18 cellular contexts compared by ENCODE assay signal in the genomic region with DNA sequence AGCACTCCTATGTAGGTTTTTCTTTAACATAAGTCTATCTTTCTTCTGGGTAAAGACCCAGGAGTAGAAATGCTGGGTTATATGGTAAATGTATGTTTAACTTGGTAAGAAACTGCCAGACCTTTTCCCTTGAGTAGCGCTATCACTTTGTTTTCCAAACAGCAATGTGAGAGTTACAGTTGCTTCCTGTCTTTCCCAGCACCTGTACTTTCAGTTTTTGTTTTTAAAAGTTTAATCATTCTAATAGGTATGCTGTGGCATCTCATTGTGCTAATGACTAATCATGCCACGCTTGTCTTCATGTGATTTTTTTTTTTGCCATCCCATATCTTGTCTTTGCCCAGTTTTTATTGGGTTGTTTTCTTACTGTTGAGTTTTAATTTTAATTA. TPM values are rescaled to one million over a fixed set of nuclear protein-coding genes. Genes with fewer than 3 reads are reported as not detected.
A peak's percentile ranks its signal among the peaks of the same experiment; 100 is the strongest.
DNase-seq lines count a peak whose midpoint lies in the region; ATAC-seq, FAIRE-seq and TF ChIP-seq lines count a peak whose summit lies in the region.
"Had no signal": no experiment of that assay in that cellular context is flagged by ENCODE, and none has a peak within 500 bp of the region (broad histone marks: within the 10 kb centered on the region; RNA-seq: fewer than 3 reads in every experiment).

No MANE protein-coding gene starts in this region.

- H3K27ac Mint-ChIP-seq in activated CD4-positive, alpha-beta memory T cell treated with anti-CD3 and anti-CD28 coated beads, Interleukin-2, amount 10 ng/mL, durations not matched to agents 7 days and 5 days: peak overlapping the region; percentile 85

- no peak for TF ChIP-seq EP300 in HepG2 (IDR thresholded peaks at IDR 0.05; ENCODE audit: low read depth in 2 of 2, low read length in 2 of 2)
- TF ChIP-seq EP300 in HepG2 (CRISPR knock-in tag; IDR thresholded peaks at IDR 0.05; ENCODE audit: borderline replicate concordance): no peak
- TF ChIP-seq EP300 in SK-N-SH (IDR thresholded peaks at IDR 0.05; ENCODE audit: borderline replicate concordance in 1 of 2, low read depth in 1 of 2, low read length in 1 of 2): no peak

- H3K4me3 Mint-ChIP-seq in activated CD4-positive, alpha-beta memory T cell treated with anti-CD3 and anti-CD28 coated beads, Interleukin-2, amount 10 ng/mL, durations not matched to agents 7 days and 5 days: peak overlapping the region; percentile 61
- H3K4me3 Mint-ChIP-seq: neural crest cell had no signal

- TF ChIP-seq POLR2A in GM12891 (IDR thresholded peaks at IDR 0.05; ENCODE audit: low read depth, low read length) (no peak), HepG2 (IDR thresholded peaks at IDR 0.05; ENCODE audit: insufficient read depth in 1 of 2, low read depth in 2 of 2, low read length in 2 of 2) (no peak)

- H3K79me2 ChIP-seq in HepG2 (ENCODE audit: insufficient read depth, low read length): no peaks in the 10 kb centered on the region
- H3K79me2 ChIP-seq in SK-N-SH (ENCODE audit: insufficient read depth): no peaks in the 10 kb centered on the region

- H3K27me3 ChIP-seq in HepG2 (ENCODE audit: control insufficient read depth in 1 of 2, insufficient read depth in 2 of 2, low read length in 2 of 2) (no peaks in the 10 kb centered on the region), SK-N-SH (ENCODE audit: insufficient read depth) (no peaks in the 10 kb centered on the region)
- H3K27me3 ChIP-seq: cardiac muscle cell, foreskin keratinocyte, upper lobe of right lung had no signal

- no peaks in the 10 kb centered on the region for H3K9me3 ChIP-seq in HepG2 (ENCODE audit: low read length)
- H3K9me3 ChIP-seq in SK-N-SH: no peaks in the 10 kb centered on the region
- H3K9me3 ChIP-seq: upper lobe of right lung had no signal

- in situ Hi-C loops in HepG2 (cut with HindIII; ENCODE audit: extremely low pct_ligation_motif_present, low pct_unique_long_range_greater_than_20kb): no loop called here

- no peaks in the 10 kb centered on the region for H3K9me2 ChIP-seq in SK-N-SH

- H3K36me3 Mint-ChIP-seq in activated CD4-positive, alpha-beta memory T cell treated with anti-CD3 and anti-CD28 coated beads, Interleukin-2, amount 10 ng/mL, durations not matched to agents 7 days and 5 days (ENCODE audit: low read depth): peaks cover 71% of the 10 kb centered on the region

- no peaks in the 10 kb centered on the region for H4K20me1 ChIP-seq in HepG2 (ENCODE audit: insufficient read depth, low read length)
- H4K20me1 ChIP-seq in SK-N-SH (ENCODE audit: insufficient read depth): no peaks in the 10 kb centered on the region

- H3K4me3 ChIP-seq in HepG2 (replicated peaks in 1 of 3; ENCODE audit: insufficient read depth in 1 of 3, low read depth in 2 of 3, low read length in 3 of 3): no peak overlapping the region
- H3K4me3 ChIP-seq in SK-N-SH (ENCODE audit: low read depth in 2 of 2, low read length in 1 of 2): no peak overlapping the region
- H3K4me3 ChIP-seq: cardiac muscle cell, upper lobe of right lung had no signal

- peaks cover 9% of the 10 kb centered on the region for H3F3A ChIP-seq in SK-N-SH (replicated peaks; ENCODE audit: insufficient read depth)

- no peak overlapping the region for H2AFZ ChIP-seq in HepG2 (ENCODE audit: low read length)
- H2AFZ ChIP-seq in SK-N-SH (ENCODE audit: low read depth): no peak overlapping the region

- 100% methylated on average over 2 of the region's 2 CpGs for WGBS in HepG2 (ENCODE audit: low lambda C conversion rate)
- 97% methylated on average over 2 of the region's 2 CpGs for WGBS in SK-N-SH (ENCODE audit: low lambda C conversion rate)

- H3K9me3 Mint-ChIP-seq in activated CD4-positive, alpha-beta memory T cell treated with anti-CD3 and anti-CD28 coated beads, Interleukin-2, amount 10 ng/mL, durations not matched to agents 7 days and 5 days: no peaks in the 10 kb centered on the region
- H3K9me3 Mint-ChIP-seq: neural crest cell had no signal

- POLR2A ChIA-PET in activated CD4-positive, alpha-beta memory T cell treated with anti-CD3 and anti-CD28 coated beads, Interleukin-2, amount 10 ng/mL, durations not matched to agents 7 days and 5 days (lab: Charles Lee): interaction anchor here (0.8 to 1.9 kb wide), 12 partner anchors 13 to 313 kb away, joined by 3 to 16 read pairs (median 4); partner anchors contain the start of gene ANKRD13A
- POLR2A ChIA-PET in HepG2 (lab: Yijun Ruan, JAX) (no interaction called here), SK-N-SH (lab: Yijun Ruan, JAX) (no interaction called here)

- H3K9ac ChIP-seq in HepG2 (ENCODE audit: insufficient read depth, low read depth, low read length): no peak overlapping the region
- no peak overlapping the region for H3K9ac ChIP-seq in SK-N-SH

- TF ChIP-seq CTCF in HepG2 (CRISPR knock-in tag; IDR thresholded peaks at IDR 0.05) (no peak), SK-N-SH (IDR thresholded peaks at IDR 0.05) (no peak)

- no TSS peak for BruUV-seq in HepG2 (replicated peaks; lab: Mats Ljungman, UMichigan)

- no peak for TF ChIP-seq RAD21 in HepG2 (CRISPR knock-in tag; IDR thresholded peaks at IDR 0.05)
- no peak for TF ChIP-seq RAD21 in SK-N-SH (IDR thresholded peaks at IDR 0.05; ENCODE audit: low read length)

- no peaks in the 10 kb centered on the region for H3K27me3 Mint-ChIP-seq in activated CD4-positive, alpha-beta memory T cell treated with anti-CD3 and anti-CD28 coated beads, Interleukin-2, amount 10 ng/mL, durations not matched to agents 7 days and 5 days

- CTCF ChIA-PET in activated CD4-positive, alpha-beta memory T cell treated with anti-CD3 and anti-CD28 coated beads, Interleukin-2, amount 10 ng/mL, durations not matched to agents 7 days and 5 days (lab: Charles Lee): interaction anchor here (0.8 to 1.5 kb wide), 2 partner anchors 15 to 114 kb away, joined by 3 read pairs; no protein-coding TSS in a partner anchor
- CTCF ChIA-PET in HepG2 (lab: Yijun Ruan, JAX; ENCODE audit: low intra/inter-chr PET ratio, low total read pairs) (no interaction called here), SK-N-SH (lab: Yijun Ruan, JAX) (interaction anchor here (1.2 kb wide), 1 partner anchor 123 kb away, joined by 6 read pairs; no protein-coding TSS in a partner anchor)

- H3K27ac ChIP-seq in HepG2 (ENCODE audit: extremely low read length, insufficient read depth, low read length) (peak overlapping the region; percentile 40), SK-N-SH (ENCODE audit: low read depth in 2 of 2, low read length in 1 of 2) (no peak overlapping the region)
- H3K27ac ChIP-seq: cardiac muscle cell, foreskin keratinocyte, upper lobe of right lung had no signal

- H3K4me2 ChIP-seq in HepG2 (ENCODE audit: low read depth, low read length) (no peak overlapping the region), SK-N-SH (no peak overlapping the region)

- intact Hi-C loops in HepG2 (cut with micrococcal nuclease; ENCODE audit: unreplicated experiment): no loop called here

- no peak for ATAC-seq in HepG2
- ATAC-seq: foreskin keratinocyte, sciatic nerve, upper lobe of right lung had no signal

- DNase-seq in A172 (ENCODE audit: low spot score) (peak; percentile 22), GM12891 (ENCODE audit: insufficient read length, low spot score) (no peak), HepG2 (ENCODE audit: low spot score) (no peak), HK-2 (ENCODE audit: unreplicated experiment) (no peak), SK-N-SH (no peak), NCI-H69 (lab: John Stamatoyannopoulos, UW) (no peak)
- no peak for DNase-seq in activated CD4-positive, alpha-beta memory T cell treated with anti-CD3 and anti-CD28 coated beads, Interleukin-2, amount 10 ng/mL, durations not matched to agents 7 days and 5 days
- no peak for DNase-seq in stimulated activated CD4-positive, alpha-beta T cell treated with anti-CD3 and anti-CD28 coated beads, Interleukin-4, amount 100 ng/mL, for 4 hours
- DNase-seq: activated CD4-positive, alpha-beta T cell treated with anti-CD3 and anti-CD28 coated beads, Interleukin-2, amount 50 U/mL, for 48 hours; DMS153; foreskin keratinocyte; mammary epithelial cell; stimulated activated CD4-positive, alpha-beta T cell treated with anti-CD3 and anti-CD28 coated beads, Interleukin-4, amount 100 ng/mL, for 24 hours; upper lobe of right lung had no signal

- H3K4me1 ChIP-seq in HepG2 (ENCODE audit: insufficient read depth, low read length) (peaks cover 16% of the 10 kb centered on the region), SK-N-SH (ENCODE audit: control insufficient read depth in 1 of 2, insufficient read depth in 2 of 2, low read depth in 1 of 2, low read length in 1 of 2) (no peaks in the 10 kb centered on the region)
- H3K4me1 ChIP-seq: foreskin keratinocyte had no signal

- peaks cover 41% of the 10 kb centered on the region for H3K4me1 Mint-ChIP-seq in activated CD4-positive, alpha-beta memory T cell treated with anti-CD3 and anti-CD28 coated beads, Interleukin-2, amount 10 ng/mL, durations not matched to agents 7 days and 5 days
- H3K4me1 Mint-ChIP-seq: neural crest cell had no signal

- peaks cover 12 to 40% of the 10 kb centered on the region in 2 experiments for H3K36me3 ChIP-seq in HepG2 (replicated peaks in 1 of 2; ENCODE audit: control insufficient read depth in 1 of 2, insufficient read depth in 2 of 2, low read length in 2 of 2)
- H3K36me3 ChIP-seq in SK-N-SH (replicated peaks in 1 of 2; ENCODE audit: control insufficient read depth in 1 of 2, insufficient read depth in 2 of 2, low read length in 1 of 2): peaks cover 33% of the 10 kb centered on the region in 2 experiments

- FAIRE-seq in GM12891 (lab: Jason Lieb, UNC): peak; percentile 5
- no peak for FAIRE-seq in HepG2 (lab: Jason Lieb, UNC)
- FAIRE-seq: endometrium had no signal

RNA-seq across cellular contexts. Expression of gene GIT2, which starts 28.1 kb away (rescaled TPM):
- 30.2 and 30.3 TPM in 2 replicates for total RNA-seq in A172 (2014; rRNA removed; shearing (Covaris generic))
- 24.6 TPM for polyA plus RNA-seq in GM12891 (2012; ENCODE audit: low read depth, missing spikeins)
- 100 to 1,000 TPM; 107 to 112 TPM for total RNA-seq in activated CD4-positive, alpha-beta memory T cell treated with anti-CD3 and anti-CD28 coated beads, Interleukin-2, amount 10 ng/mL, durations not matched to agents 7 days and 5 days
- total RNA-seq in HepG2 (2016; rRNA removed; fragmentation: Illumina TruSeq; extraction: Trizol): 15.2 and 18.4 TPM in 2 replicates
- 6.4 and 7.3 TPM in 2 replicates for total RNA-seq in HepG2 (2016; cell fraction: cytosol; rRNA removed; fragmentation: Illumina TruSeq; extraction: Trizol; ENCODE audit: low read depth)
- total RNA-seq in HepG2 (2016; cell fraction: insoluble cytoplasmic fraction; rRNA removed; fragmentation: Illumina TruSeq; extraction: Trizol): 14.1 and 17.8 TPM in 2 replicates
- 9.0 and 9.5 TPM in 2 replicates for total RNA-seq in HepG2 (2016; cell fraction: membrane; rRNA removed; fragmentation: Illumina TruSeq; extraction: Trizol)
- total RNA-seq in HepG2 (2016; cell fraction: nucleus; rRNA removed; fragmentation: Illumina TruSeq; extraction: Trizol): 31.9 and 34.5 TPM in 2 replicates
- polyA plus RNA-seq in HepG2 (2011; rRNA removed) (18.7 and 19.8 TPM in 2 replicates), SK-N-SH (2012; rRNA removed) (21.2 and 23.1 TPM in 2 replicates)
- polyA plus RNA-seq in HepG2 (2011; cell fraction: cytosol; rRNA removed): 9.5 and 12.3 TPM in 2 replicates
- 50.5 and 56.5 TPM in 2 replicates for polyA plus RNA-seq in HepG2 (2011; cell fraction: nucleus; rRNA removed)
- 14.5 and 15.2 TPM in 2 replicates for polyA plus RNA-seq in HepG2 (2012)
- polyA plus RNA-seq in HepG2 (2016; cell fraction: cytosol; fragmentation: Illumina TruSeq; extraction: Trizol; ENCODE audit: low read depth): 0.65 and 0.83 TPM in 2 replicates
- 11.7 and 12.8 TPM in 2 replicates for polyA plus RNA-seq in HepG2 (2016; cell fraction: insoluble cytoplasmic fraction; fragmentation: Illumina TruSeq; extraction: Trizol; ENCODE audit: low read depth)
- 2.2 and 2.5 TPM in 2 replicates for polyA plus RNA-seq in HepG2 (2016; cell fraction: membrane; fragmentation: Illumina TruSeq; extraction: Trizol; ENCODE audit: low read depth)
- 59.1 and 66.0 TPM in 2 replicates for polyA plus RNA-seq in HepG2 (2016; cell fraction: nucleus; fragmentation: Illumina TruSeq; extraction: Trizol; ENCODE audit: insufficient read depth, low read depth)
- polyA minus RNA-seq in HepG2 (2011; rRNA and poly(A)+ RNA removed; ENCODE audit: low replicate concordance): 26.7 and 35.9 TPM in 2 replicates
- polyA minus RNA-seq in HepG2 (2011; cell fraction: cytosol; rRNA and poly(A)+ RNA removed): 11.9 and 13.6 TPM in 2 replicates
- 90.6 and 102 TPM in 2 replicates for polyA minus RNA-seq in HepG2 (2011; cell fraction: nucleus; rRNA and poly(A)+ RNA removed)
- polyA plus RNA-seq in SK-N-SH (2012; cell fraction: cytosol; rRNA removed): 18.1 and 20.1 TPM in 2 replicates
- 48.3 and 65.4 TPM in 2 replicates for polyA plus RNA-seq in SK-N-SH (2012; cell fraction: nucleus; rRNA removed)

RNA-seq across cellular contexts. Expression of gene ANKRD13A, which starts 31.2 kb away (rescaled TPM):
- 131 and 155 TPM in 2 replicates for total RNA-seq in A172 (2014; rRNA removed; shearing (Covaris generic))
- 37.8 TPM for polyA plus RNA-seq in GM12891 (2012; ENCODE audit: low read depth, missing spikeins)
- total RNA-seq in activated CD4-positive, alpha-beta memory T cell treated with anti-CD3 and anti-CD28 coated beads, Interleukin-2, amount 10 ng/mL, durations not matched to agents 7 days and 5 days: 10 to 100 TPM; 84.3 to 85.2 TPM
- 34.1 and 40.7 TPM in 2 replicates for total RNA-seq in HepG2 (2016; rRNA removed; fragmentation: Illumina TruSeq; extraction: Trizol)
- total RNA-seq in HepG2 (2016; cell fraction: cytosol; rRNA removed; fragmentation: Illumina TruSeq; extraction: Trizol; ENCODE audit: low read depth): 19.2 and 22.0 TPM in 2 replicates
- total RNA-seq in HepG2 (2016; cell fraction: insoluble cytoplasmic fraction; rRNA removed; fragmentation: Illumina TruSeq; extraction: Trizol): 35.8 and 44.1 TPM in 2 replicates
- 36.6 and 37.4 TPM in 2 replicates for total RNA-seq in HepG2 (2016; cell fraction: membrane; rRNA removed; fragmentation: Illumina TruSeq; extraction: Trizol)
- 27.2 and 29.0 TPM in 2 replicates for total RNA-seq in HepG2 (2016; cell fraction: nucleus; rRNA removed; fragmentation: Illumina TruSeq; extraction: Trizol)
- 41.6 and 51.0 TPM in 2 replicates for polyA plus RNA-seq in HepG2 (2011; rRNA removed)
- 36.8 and 47.0 TPM in 2 replicates for polyA plus RNA-seq in HepG2 (2011; cell fraction: cytosol; rRNA removed)
- polyA plus RNA-seq in HepG2 (2011; cell fraction: nucleus; rRNA removed): 90.0 and 92.3 TPM in 2 replicates
- 36.3 and 37.0 TPM in 2 replicates for polyA plus RNA-seq in HepG2 (2012)
- 6.9 and 7.4 TPM in 2 replicates for polyA plus RNA-seq in HepG2 (2016; cell fraction: cytosol; fragmentation: Illumina TruSeq; extraction: Trizol; ENCODE audit: low read depth)
- polyA plus RNA-seq in HepG2 (2016; cell fraction: insoluble cytoplasmic fraction; fragmentation: Illumina TruSeq; extraction: Trizol; ENCODE audit: low read depth): 32.2 and 35.3 TPM in 2 replicates
- polyA plus RNA-seq in HepG2 (2016; cell fraction: membrane; fragmentation: Illumina TruSeq; extraction: Trizol; ENCODE audit: low read depth): 19.0 and 20.8 TPM in 2 replicates
- 53.7 and 57.1 TPM in 2 replicates for polyA plus RNA-seq in HepG2 (2016; cell fraction: nucleus; fragmentation: Illumina TruSeq; extraction: Trizol; ENCODE audit: insufficient read depth, low read depth)
- polyA minus RNA-seq in HepG2 (2011; rRNA and poly(A)+ RNA removed; ENCODE audit: low replicate concordance): 40.3 and 72.5 TPM in 2 replicates
- 27.5 and 31.2 TPM in 2 replicates for polyA minus RNA-seq in HepG2 (2011; cell fraction: cytosol; rRNA and poly(A)+ RNA removed)
- polyA minus RNA-seq in HepG2 (2011; cell fraction: nucleus; rRNA and poly(A)+ RNA removed): 41.3 and 58.9 TPM in 2 replicates
- polyA plus RNA-seq in SK-N-SH (2012; rRNA removed): 42.8 and 55.1 TPM in 2 replicates
- polyA plus RNA-seq in SK-N-SH (2012; cell fraction: cytosol; rRNA removed): 49.7 and 50.8 TPM in 2 replicates
- polyA plus RNA-seq in SK-N-SH (2012; cell fraction: nucleus; rRNA removed): 64.7 and 121 TPM in 2 replicates
